In the genomic region with DNA sequence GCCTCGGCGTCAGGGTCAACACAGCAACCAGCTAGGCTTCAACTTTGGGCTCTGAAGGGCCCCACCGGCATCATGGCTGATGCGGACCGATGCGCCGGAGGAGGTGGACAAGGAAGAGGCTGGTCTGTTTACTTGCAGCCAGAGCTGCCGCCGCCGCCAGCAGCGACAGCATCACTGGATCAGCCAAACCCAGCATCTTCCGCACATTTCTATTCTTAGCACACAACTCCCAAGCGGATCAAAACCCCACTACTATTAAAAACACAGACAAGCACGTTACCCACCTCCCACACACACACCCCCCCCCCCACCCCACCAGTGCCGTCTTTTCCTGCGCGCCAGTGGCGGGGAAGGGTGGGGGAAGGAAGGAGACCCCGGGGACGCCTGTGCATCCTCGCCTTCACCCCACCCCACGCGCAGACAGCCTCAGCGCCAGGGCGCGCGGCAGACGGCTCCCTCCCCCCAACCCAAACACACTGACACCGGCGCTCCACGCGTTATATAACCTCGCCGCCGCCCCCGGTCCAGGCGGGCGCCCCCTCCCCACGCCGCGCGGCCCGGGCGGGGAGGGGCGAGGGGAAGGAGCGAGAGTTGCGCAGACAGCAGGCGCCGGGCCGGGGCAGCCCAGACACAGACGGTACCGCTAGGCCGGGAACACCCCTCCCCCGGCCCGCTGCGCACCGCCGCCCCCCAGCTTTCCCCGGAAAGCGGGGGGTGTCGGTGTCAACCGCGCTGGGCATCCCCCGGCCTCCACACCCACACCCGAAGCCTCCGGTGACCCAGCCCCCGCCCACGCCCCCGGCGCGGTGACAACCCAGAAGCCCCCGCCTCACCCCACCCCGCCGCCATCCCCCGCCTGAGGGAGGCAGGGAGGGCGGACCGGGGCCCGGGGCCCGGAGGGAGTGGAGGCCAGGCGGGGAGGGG, we compare ENCODE assay signal across 8 cellular contexts. TPM values are rescaled to one million over a fixed set of nuclear protein-coding genes. Genes with fewer than 3 reads are reported as not detected.
A peak's percentile ranks its signal among the peaks of the same experiment; 100 is the strongest.
DNase-seq lines count a peak whose midpoint lies in the region; ATAC-seq and TF ChIP-seq lines count a peak whose summit lies in the region.

No MANE protein-coding gene starts in this region.

- H2AFZ ChIP-seq in parathyroid adenoma = peak overlapping the region; percentile 75

- H3K27me3 Mint-ChIP-seq in activated naive CD8-positive, alpha-beta T cell treated with anti-CD3 and anti-CD28 coated beads for 36 hours = peaks cover 2% of the 10 kb centered on the region

- H3K27me3 ChIP-seq in cardiac muscle cell (peaks cover 6% of the 10 kb centered on the region), parathyroid adenoma (ENCODE audit: control insufficient read depth, insufficient read depth, low read length) (no peaks in the 10 kb centered on the region), thoracic aorta (replicated peaks; ENCODE audit: insufficient read depth) (no peaks in the 10 kb centered on the region)

- H3K4me1 Mint-ChIP-seq in activated naive CD8-positive, alpha-beta T cell treated with anti-CD3 and anti-CD28 coated beads for 36 hours = peaks cover 37% of the 10 kb centered on the region

- H3K4me3 ChIP-seq in cardiac muscle cell (peak overlapping the region; percentile 97), parathyroid adenoma (ENCODE audit: low read depth, low read length) (peak overlapping the region; percentile 50), thoracic aorta (peak overlapping the region; percentile 94)

- H3K36me3 ChIP-seq in cardiac muscle cell (no peaks in the 10 kb centered on the region), parathyroid adenoma (ENCODE audit: control insufficient read depth, insufficient read depth, low read length) (no peaks in the 10 kb centered on the region), thoracic aorta (no peaks in the 10 kb centered on the region)

- peak; percentile 69 for DNase-seq in AG20443 (ENCODE audit: low spot score)
- DNase-seq in HT1080 (ENCODE audit: low read depth) = peak; percentile 66
- DNase-seq in SK-N-DZ (ENCODE audit: low spot score) = peak; percentile 83
- peak; percentile 62 for DNase-seq in activated naive CD8-positive, alpha-beta T cell treated with anti-CD3 and anti-CD28 coated beads for 36 hours
- DNase-seq in cardiac muscle cell (ENCODE audit: low read depth in 1 of 2, low spot score in 1 of 2) = peak; percentile 60 to 77
- DNase-seq in thoracic aorta (ENCODE audit: low spot score) = peak; percentile 7

- H3K27ac ChIP-seq in cardiac muscle cell = peak overlapping the region; percentile 95
- H3K27ac ChIP-seq in parathyroid adenoma = peak overlapping the region; percentile 69
- H3K27ac ChIP-seq in thoracic aorta = peak overlapping the region; percentile 96

- peaks cover 4% of the 10 kb centered on the region for H3K36me3 Mint-ChIP-seq in activated naive CD8-positive, alpha-beta T cell treated with anti-CD3 and anti-CD28 coated beads for 36 hours

- H3K4me1 ChIP-seq in cardiac muscle cell (ENCODE audit: low read depth) = no peaks in the 10 kb centered on the region
- no peaks in the 10 kb centered on the region for H3K4me1 ChIP-seq in parathyroid adenoma
- peaks cover 22 to 24% of the 10 kb centered on the region in 2 donors for H3K4me1 ChIP-seq in thoracic aorta (ENCODE audit: control insufficient read depth in 1 of 2, low read depth in 2 of 2)

- TF ChIP-seq CTCF in cardiac muscle cell (IDR thresholded peaks at IDR 0.05; ENCODE audit: low read depth, low read length) = no peak
- TF ChIP-seq CTCF in parathyroid adenoma (IDR thresholded peaks at IDR 0.05) = no peak
- no peak for TF ChIP-seq CTCF in thoracic aorta (IDR thresholded peaks at IDR 0.05)

- H3K4me3 Mint-ChIP-seq in activated naive CD8-positive, alpha-beta T cell treated with anti-CD3 and anti-CD28 coated beads for 36 hours = peak overlapping the region; percentile 91

- H3K27ac Mint-ChIP-seq in activated naive CD8-positive, alpha-beta T cell treated with anti-CD3 and anti-CD28 coated beads for 36 hours = peak overlapping the region; percentile 95

- H3K79me2 ChIP-seq in parathyroid adenoma = no peaks in the 10 kb centered on the region

- peak overlapping the region; percentile 72 for H3K4me2 ChIP-seq in parathyroid adenoma (ENCODE audit: low read length)

- H3K9me3 ChIP-seq in cardiac muscle cell (ENCODE audit: low read depth) (no peaks in the 10 kb centered on the region), parathyroid adenoma (ENCODE audit: control insufficient read depth, low read length) (no peaks in the 10 kb centered on the region), thoracic aorta (no peaks in the 10 kb centered on the region)

- no peaks in the 10 kb centered on the region for H3K9me3 Mint-ChIP-seq in activated naive CD8-positive, alpha-beta T cell treated with anti-CD3 and anti-CD28 coated beads for 36 hours

- no peak overlapping the region for H3K9ac ChIP-seq in parathyroid adenoma

- ATAC-seq in GM19452 (IDR thresholded peaks at IDR 0.05; ENCODE audit: unreplicated experiment) (peak; percentile 23), thoracic aorta (ENCODE audit: insufficient number of reproducible peaks, low FRiP score, low read depth) (peak; percentile 6)

RNA-seq across cellular contexts. Expression of a gene that starts 0.7 kb away (rescaled TPM):
- total RNA-seq in HT1080 (2014; rRNA removed; shearing (Covaris generic)) = 10.7 and 15.4 TPM in 2 replicates
- 29.3 and 39.6 TPM in 2 replicates for polyA plus RNA-seq in HT1080 (2015; cell fraction: cytosol; rRNA removed)
- polyA plus RNA-seq in HT1080 (2015; cell fraction: nucleus; rRNA removed) = 20.8 and 21.3 TPM in 2 replicates
- 37.8 and 38.0 TPM in 2 replicates for polyA plus RNA-seq in SK-N-DZ (2014; cell fraction: cytosol; rRNA removed)
- 23.4 and 31.1 TPM in 2 replicates for polyA plus RNA-seq in SK-N-DZ (2014; cell fraction: nucleus; rRNA removed)
- 10 to 100 TPM; 19.1 to 21.5 TPM for total RNA-seq in activated naive CD8-positive, alpha-beta T cell treated with anti-CD3 and anti-CD28 coated beads for 36 hours
- 14.1 and 23.4 TPM in 2 replicates for total RNA-seq in cardiac muscle cell
- polyA plus RNA-seq in cardiac muscle cell = 3.5 and 7.7 TPM in 2 replicates
- 10 to 100 TPM; 46.0 to 85.8 TPM for total RNA-seq in thoracic aorta

Comparison
In these comparisons a context has a peak if more than half of its experiments do, and no peak if none do; other contexts are left out.
1. Peak in every context shown above with its lines: DNase-seq, ATAC-seq, H3K4me3 ChIP-seq and H3K27ac ChIP-seq.
2. DNase-seq: peak in every context shown above with its lines; median percentile 83 in SK-N-DZ; 69 in AG20443; 68 in cardiac muscle cell; 66 in HT1080; 62 in activated naive CD8-positive, alpha-beta T cell treated with anti-CD3 and anti-CD28 coated beads for 36 hours; 7 in thoracic aorta.